8 cellular contexts compared by ENCODE assay signal in the genomic region with DNA sequence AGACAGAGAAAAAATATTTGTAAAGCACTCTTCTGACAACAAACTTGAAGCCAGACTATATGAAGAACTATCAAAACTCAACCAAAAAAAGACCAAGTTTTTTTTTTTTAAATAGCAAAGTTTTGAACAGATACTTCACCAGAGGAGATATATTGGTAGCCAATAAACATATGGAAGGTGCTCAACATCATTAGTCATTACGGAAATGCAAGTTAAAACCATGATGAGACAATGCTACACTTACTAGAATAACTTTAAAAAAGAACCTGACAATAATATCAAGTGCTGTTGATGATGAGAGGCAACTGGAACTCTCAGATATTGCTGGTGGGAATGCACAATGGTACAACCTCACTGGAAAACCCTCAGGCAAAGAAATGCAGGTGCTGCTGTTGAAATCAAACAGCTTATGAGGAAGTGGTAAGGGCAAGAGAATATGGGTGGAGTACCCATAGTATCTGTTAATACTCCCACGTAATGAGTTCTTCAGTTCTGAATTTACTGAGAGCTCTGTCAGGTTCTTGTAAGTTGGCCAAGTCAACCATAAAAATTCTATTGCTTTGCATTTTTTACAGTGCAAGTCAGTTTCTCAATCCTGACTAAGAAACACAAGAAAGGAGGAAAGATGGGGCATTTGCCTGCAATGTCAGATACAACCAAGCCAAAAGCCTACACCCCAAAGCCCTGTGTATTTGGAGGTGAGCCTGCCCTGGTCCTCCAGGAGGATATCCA.
A peak's percentile ranks its signal among the peaks of the same experiment; 100 is the strongest.
DNase-seq lines count a peak whose midpoint lies in the region; ATAC-seq and TF ChIP-seq lines count a peak whose summit lies in the region.

No MANE protein-coding gene starts in this region.

- WGBS in tibial nerve, 2 donors, result 48 to 87% methylated on average over 2 of the region's 2 CpGs

- H3K27me3 ChIP-seq in tibial nerve, result no peaks in the 10 kb centered on the region

- H3K36me3 ChIP-seq in tibial nerve, result no peaks in the 10 kb centered on the region

- no peak for TF ChIP-seq CTCF in astrocyte of the spinal cord (IDR thresholded peaks at IDR 0.05; ENCODE audit: low read depth, low read length)
- TF ChIP-seq CTCF in tibial nerve (IDR thresholded peaks at IDR 0.05), result no peak

- DNase-seq in COLO668 (lab: John Stamatoyannopoulos, UW; ENCODE audit: unreplicated experiment), result peak; percentile 5
- DNase-seq in astrocyte of the spinal cord (ENCODE audit: low read depth, low spot score), result peak; percentile 16
- no peak for DNase-seq in NCI-H1417 (lab: John Stamatoyannopoulos, UW)
- DNase-seq in activated CD8-positive, alpha-beta memory T cell treated with anti-CD3 and anti-CD28 coated beads for 24 hours, result no peak
- DNase-seq in tibial nerve (ENCODE audit: low spot score in 2 of 2), result no peak
- DNase-seq in stimulated activated CD8-positive, alpha-beta memory T cell treated with anti-CD3 and anti-CD28 coated beads, Interleukin-4, amount 100 ng/mL, for 48 hours, result no peak

- no peaks in the 10 kb centered on the region for H3K4me1 ChIP-seq in tibial nerve

- TF ChIP-seq POLR2A in tibial nerve (IDR thresholded peaks at IDR 0.05), result no peak

- no peak overlapping the region for H3K27ac ChIP-seq in tibial nerve

- H3K9me3 ChIP-seq in tibial nerve, result no peaks in the 10 kb centered on the region

- ATAC-seq in GM19468 (IDR thresholded peaks at IDR 0.05; ENCODE audit: extremely low read depth, unreplicated experiment), result peak; percentile 67
- ATAC-seq in HG03575 (IDR thresholded peaks at IDR 0.05; ENCODE audit: extremely low read depth, insufficient number of reproducible peaks, low FRiP score, unreplicated experiment), result peak; percentile 88

- H3K4me3 ChIP-seq in astrocyte of the spinal cord (ENCODE audit: low read depth, low read length), result no peak overlapping the region
- H3K4me3 ChIP-seq in tibial nerve, result no peak overlapping the region

- in situ Hi-C loops in astrocyte of the spinal cord (cut with HindIII; ENCODE audit: low sequenced_read_pairs), result no loop called here

- TF ChIP-seq EP300 in tibial nerve (IDR thresholded peaks at IDR 0.05), result no peak

Comparison
In these comparisons a context has a peak if more than half of its experiments do, and no peak if none do; other contexts are left out.
1. DNase-seq: peak in COLO668 (single experiment) and astrocyte of the spinal cord (single experiment); none in NCI-H1417 (0 of 3), activated CD8-positive, alpha-beta memory T cell treated with anti-CD3 and anti-CD28 coated beads for 24 hours (single experiment), tibial nerve (0 of 2) and stimulated activated CD8-positive, alpha-beta memory T cell treated with anti-CD3 and anti-CD28 coated beads, Interleukin-4, amount 100 ng/mL, for 48 hours (single experiment).